In the genomic region with DNA sequence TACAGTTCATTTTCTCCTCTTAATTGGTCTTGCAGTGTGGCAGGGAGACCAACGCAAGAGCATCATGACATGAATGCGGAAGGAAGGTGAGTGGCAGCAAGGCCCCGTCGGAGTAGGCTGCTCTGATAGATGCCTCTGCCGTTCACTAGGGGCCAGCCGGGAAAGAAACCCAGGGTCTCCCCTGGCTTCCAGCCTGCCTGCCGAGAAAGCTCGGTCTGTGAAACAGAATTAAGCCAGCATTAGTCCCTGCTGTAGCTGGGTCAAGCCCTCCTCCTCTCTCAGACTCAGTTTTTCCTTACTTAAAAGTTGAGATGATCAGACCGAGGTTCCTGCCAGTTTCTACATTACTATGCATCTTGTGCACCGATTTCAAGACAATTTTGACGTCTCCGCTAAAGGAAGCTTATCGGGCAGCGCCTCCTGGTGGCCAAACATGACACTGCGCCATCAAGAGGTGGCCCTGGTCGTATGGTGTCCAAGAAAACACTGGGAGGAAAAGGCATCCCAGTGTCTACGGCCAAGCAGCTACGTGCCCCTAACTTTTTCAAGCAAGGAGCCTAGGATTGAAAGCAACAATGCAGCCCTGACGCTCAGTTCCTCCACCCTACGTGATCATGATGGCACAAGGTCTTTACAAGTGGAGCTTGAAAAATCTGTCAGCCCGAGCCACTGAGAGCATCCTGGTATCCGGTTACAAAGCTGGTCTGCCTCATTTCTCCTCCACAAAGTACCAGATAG, we compare ENCODE assay signal across 8 cellular contexts.
DNase-seq lines count a peak whose midpoint lies in the region; FAIRE-seq and TF ChIP-seq lines count a peak whose summit lies in the region.

No MANE protein-coding gene starts in this region.

- no peak overlapping the region for H3K27ac ChIP-seq in right atrium auricular region

- H3K36me3 ChIP-seq in MG63 (no peaks in the 10 kb centered on the region), right atrium auricular region (no peaks in the 10 kb centered on the region)

- FAIRE-seq in GM19239 (lab: Jason Lieb, UNC) = peak; percentile 88

- H3K4me1 ChIP-seq in right atrium auricular region = no peaks in the 10 kb centered on the region

- H3K9me3 ChIP-seq in MG63 (no peaks in the 10 kb centered on the region), right atrium auricular region (no peaks in the 10 kb centered on the region)

- peak; percentile 53 for DNase-seq in AG09319 (ENCODE audit: extremely low read depth, low read depth)
- peak; percentile 53 for DNase-seq in GM19239 (ENCODE audit: insufficient read length, low spot score)
- DNase-seq in MG63 = peak; percentile 46
- DNase-seq in T-helper 1 cell = peak; percentile 22 to 69 (median 54)
- peak; percentile 17 for DNase-seq in amniotic stem cell (lab: John Stamatoyannopoulos, UW)
- peak; percentile 82 for DNase-seq in right atrium auricular region (ENCODE audit: low spot score)
- peak; percentile 92 for DNase-seq in retina
- DNase-seq in OCI-M2 (lab: John Stamatoyannopoulos, UW; ENCODE audit: unreplicated experiment) = no peak

- TF ChIP-seq CTCF in AG09319 (IDR thresholded peaks at IDR 0.05; ENCODE audit: low read depth, low read length) = peak; percentile 93
- peak; percentile 85 to 95 for TF ChIP-seq CTCF in right atrium auricular region (IDR thresholded peaks at IDR 0.05)

- no peaks in the 10 kb centered on the region; the same call in 1 of the 2 replicates for H3K27me3 ChIP-seq in MG63
- no peaks in the 10 kb centered on the region for H3K27me3 ChIP-seq in right atrium auricular region

- H3K4me3 ChIP-seq in MG63 = no peak overlapping the region
- no peak overlapping the region for H3K4me3 ChIP-seq in right atrium auricular region
